ENCODE assay signal across 1 cellular context in the genomic region with DNA sequence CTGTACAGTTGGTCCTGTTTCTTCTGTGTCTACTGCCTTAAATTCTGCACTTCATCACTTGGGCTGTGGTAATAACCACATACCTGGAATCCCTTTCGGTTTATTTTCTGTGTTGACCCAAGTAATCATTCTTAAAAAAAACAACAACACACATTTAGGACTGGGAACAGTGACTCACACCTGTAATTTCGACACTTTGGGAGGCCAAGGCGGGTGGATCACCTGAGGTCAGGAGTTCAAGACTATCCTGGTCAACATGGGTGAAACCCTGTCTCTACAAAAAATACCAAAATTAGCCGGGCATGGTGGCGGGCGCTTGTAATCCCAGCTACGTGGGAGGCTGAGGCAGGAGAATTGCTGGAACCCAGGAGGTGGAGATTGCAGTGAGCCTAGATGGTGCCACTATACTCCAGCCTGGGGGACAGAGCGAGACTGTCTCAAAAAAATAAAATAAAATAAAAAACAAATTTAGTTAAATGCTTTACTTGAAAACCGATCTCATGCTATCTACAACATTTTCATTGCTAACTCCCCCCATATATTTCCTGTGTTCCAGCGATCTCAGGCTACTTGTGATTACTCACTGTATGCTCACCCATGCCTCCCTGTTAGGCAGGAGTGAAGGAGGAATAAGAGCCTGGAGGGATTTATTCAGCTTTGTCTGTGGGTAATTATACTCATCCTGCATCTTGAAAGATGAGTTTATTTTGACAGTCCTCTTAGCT.
TF ChIP-seq lines count a peak whose summit lies in the region.

No MANE protein-coding gene starts in this region.

TF ChIP-seq in HCT116, 20 proteins besides CTCF, POLR2A, EP300 and RAD21 (continued from another document):
- TF ChIP-seq JUND (IDR thresholded peaks at IDR 0.05) (peak; percentile 73), EGR1 (IDR thresholded peaks at IDR 0.05; ENCODE audit: low read depth) (no peak), CBX3 (IDR thresholded peaks at IDR 0.05; ENCODE audit: low read depth) (peak; percentile 53; the same call in 1 of the 2 replicates), TCF7L2 (IDR thresholded peaks at IDR 0.05; ENCODE audit: borderline replicate concordance, extremely low read depth, insufficient read depth, insufficient read length) (no peak), FOSL1 (IDR thresholded peaks at IDR 0.05; ENCODE audit: low read depth) (peak; percentile 71), YY1 (IDR thresholded peaks at IDR 0.05; ENCODE audit: extremely low read depth, insufficient replicate concordance, low read depth, low read length) (no peak), ZFX (IDR thresholded peaks at IDR 0.05) (no peak), EZH2phosphoT487 (IDR thresholded peaks at IDR 0.05; ENCODE audit: borderline replicate concordance) (no peak), SRF (IDR thresholded peaks at IDR 0.05; ENCODE audit: low read depth) (no peak), EZH2 (IDR thresholded peaks at IDR 0.05) (no peak), ELF1 (IDR thresholded peaks at IDR 0.05; ENCODE audit: borderline replicate concordance, low read depth) (no peak)
TF ChIP-seq in HCT116: peak in this region for 5.
